In genomic region chr16:69563605-69564580, GRCh38 we compare ENCODE assay signal across 7 cellular contexts. TPM values are rescaled to one million over a fixed set of nuclear protein-coding genes. Genes with fewer than 3 reads are reported as not detected.
A peak's percentile ranks its signal among the peaks of the same experiment; 100 is the strongest.
DNase-seq lines count a peak whose midpoint lies in the region; ATAC-seq and TF ChIP-seq lines count a peak whose summit lies in the region.

No MANE protein-coding gene starts in this region.

- H3K27me3 ChIP-seq in SJCRH30 = no peaks in the 10 kb centered on the region
- H3K27me3 ChIP-seq in left lung = no peaks in the 10 kb centered on the region

- intact Hi-C loops in left lung (cut with DNase I) (no loop called here), cardiac septum (cut with DNase I) (no loop called here)

- H3K9me3 ChIP-seq in SJCRH30 (replicated peaks) (no peaks in the 10 kb centered on the region), left lung (no peaks in the 10 kb centered on the region)

- DNase-seq in SJCRH30 = peak; percentile 18 to 40
- DNase-seq in activated naive CD4-positive, alpha-beta T cell treated with anti-CD3 and anti-CD28 coated beads, Interleukin-2, amount 50 U/mL, for 16 hours = peak; percentile 57
- DNase-seq in left lung = no peak
- DNase-seq in stimulated activated CD8-positive, alpha-beta memory T cell treated with anti-CD3 and anti-CD28 coated beads, Interleukin-7, amount 100 ng/mL, for 4 hours (ENCODE audit: low read depth in 2 of 2) = peak; percentile 55 to 76
- no peak for DNase-seq in cardiac septum (ENCODE audit: low spot score)

- H3K27ac ChIP-seq in SJCRH30 (no peak overlapping the region), left lung (peak overlapping the region; percentile 97 to 99)

- H3K36me3 ChIP-seq in SJCRH30 (no peaks in the 10 kb centered on the region), left lung (peaks cover 0 to 4% of the 10 kb centered on the region in 2 donors)

- H3K4me1 ChIP-seq in SJCRH30 (no peaks in the 10 kb centered on the region), left lung (peaks cover 11 to 51% of the 10 kb centered on the region in 2 donors)

- H3K4me3 ChIP-seq in SJCRH30 (peak overlapping the region; percentile 100), left lung (peak overlapping the region in 1 of 2 donors; percentile 91)

- ATAC-seq in GM18907 (IDR thresholded peaks at IDR 0.05; ENCODE audit: unreplicated experiment) (peak; percentile 46), HG03135 (IDR thresholded peaks at IDR 0.05; ENCODE audit: unreplicated experiment) (peak; percentile 47), left lung (no peak)

- no peak for TF ChIP-seq CTCF in left lung (IDR thresholded peaks at IDR 0.05)

RNA-seq across cellular contexts. Expression of gene NFAT5, which starts 1.9 kb away (rescaled TPM):
- 5.6 and 5.7 TPM in 2 replicates for total RNA-seq in SJCRH30 (2014; rRNA removed; shearing (Covaris generic))
- total RNA-seq in left lung (10 to 100 TPM; 44.8 to 53.5 TPM), cardiac septum (28.5 TPM)

Comparison
In these comparisons a context has a peak if more than half of its experiments do, and no peak if none do; other contexts are left out.
1. DNase-seq: peak in SJCRH30 (2 of 2), activated naive CD4-positive, alpha-beta T cell treated with anti-CD3 and anti-CD28 coated beads, Interleukin-2, amount 50 U/mL, for 16 hours (single experiment) and stimulated activated CD8-positive, alpha-beta memory T cell treated with anti-CD3 and anti-CD28 coated beads, Interleukin-7, amount 100 ng/mL, for 4 hours (2 of 2); none in left lung (0 of 2) and cardiac septum (single experiment).